ENCODE assay signal across 1 cellular context in the genomic region with DNA sequence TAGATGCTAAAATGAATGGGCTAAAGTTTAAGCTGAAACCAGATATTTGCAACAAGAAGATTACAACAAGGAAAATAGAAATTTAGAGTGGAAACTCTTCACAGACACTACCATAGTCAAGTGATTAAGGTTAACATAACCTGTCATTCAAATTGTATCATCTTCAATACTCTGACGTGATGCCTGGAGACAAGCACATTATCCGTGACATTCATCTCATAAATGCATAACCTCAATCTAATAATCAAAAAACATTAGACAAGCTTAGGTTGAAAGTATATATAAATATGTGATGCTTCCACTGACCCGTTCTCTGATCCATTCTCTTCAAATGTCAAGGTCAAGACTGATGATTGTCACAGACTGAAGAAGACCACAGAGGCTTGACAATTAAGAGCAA.
TF ChIP-seq lines count a peak whose summit lies in the region.

No MANE protein-coding gene starts in this region.

TF ChIP-seq in HepG2, 621 proteins besides CTCF, POLR2A, EP300 and RAD21 (continued from another document):
- TF ChIP-seq, protein P1, sequence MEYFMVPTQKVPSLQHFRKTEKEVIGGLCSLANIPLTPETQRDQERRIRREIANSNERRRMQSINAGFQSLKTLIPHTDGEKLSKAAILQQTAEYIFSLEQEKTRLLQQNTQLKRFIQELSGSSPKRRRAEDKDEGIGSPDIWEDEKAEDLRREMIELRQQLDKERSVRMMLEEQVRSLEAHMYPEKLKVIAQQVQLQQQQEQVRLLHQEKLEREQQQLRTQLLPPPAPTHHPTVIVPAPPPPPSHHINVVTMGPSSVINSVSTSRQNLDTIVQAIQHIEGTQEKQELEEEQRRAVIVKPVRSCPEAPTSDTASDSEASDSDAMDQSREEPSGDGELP (IDR thresholded peaks at IDR 0.05; ENCODE audit: borderline replicate concordance, low read depth), result no peak
- TF ChIP-seq CREB1 (IDR thresholded peaks at IDR 0.05), result 0 out of 2 replicates have a peak, but pooled peaks have one; percentile 3
- TF ChIP-seq CREB1 (CRISPR knock-in tag; IDR thresholded peaks at IDR 0.05), result no peak
- TF ChIP-seq FOXO4 (CRISPR knock-in tag; conservative IDR thresholded peaks at IDR 0.05), result no peak
- no peak for TF ChIP-seq ZNF329 (CRISPR knock-in tag; IDR thresholded peaks at IDR 0.05; ENCODE audit: low read depth)
- TF ChIP-seq HOXA9 (CRISPR knock-in tag; IDR thresholded peaks at IDR 0.05; ENCODE audit: borderline replicate concordance), result no peak
- no peak for TF ChIP-seq HCFC1 (IDR thresholded peaks at IDR 0.05; ENCODE audit: low read depth, low read length)
